ENCODE assay signal across 20 cellular contexts in genomic region chr13:49554387-49554786, GRCh38.
"Had no signal": no experiment of that assay in that cellular context is flagged by ENCODE, and none has a peak within 500 bp of the region (broad histone marks: within the 10 kb centered on the region; RNA-seq: fewer than 3 reads in every experiment).

No MANE protein-coding gene starts in this region.

- DNase-seq: activated CD4-positive, alpha-beta T cell treated with anti-CD3 and anti-CD28 coated beads for 36 hours; activated CD4-positive, alpha-beta T cell treated with anti-CD3 and anti-CD28 coated beads, Interleukin-2, amount 10 ng/mL, durations not matched to agents 7 days and 5 days; activated CD4-positive, alpha-beta T cell treated with anti-CD3 and anti-CD28 coated beads, Interleukin-2, amount 50 U/mL, for 48 hours; activated CD8-positive, alpha-beta T cell treated with anti-CD3 and anti-CD28 coated beads, Interleukin-2, amount 10 ng/mL, durations not matched to agents 7 days and 5 days; activated gamma-delta T cell; activated naive CD4-positive, alpha-beta T cell treated with Interleukin-2 at 50 U/mL for 16 hours; activated naive CD8-positive, alpha-beta T cell treated with anti-CD3 and anti-CD28 coated beads, Interleukin-2, amount 10 ng/mL, durations not matched to agents 7 days and 5 days; activated T-cell treated with anti-CD3 and anti-CD28 coated beads, Interleukin-2, amount 50 U/mL, for 24 hours; body of pancreas; NCI-H1105; NCI-H1417 treated with DMSO at 0.1 percent for 48 hours; NCI-H187 treated with DMSO at 0.1 percent for 48 hours; NCI-H2081 treated with DMSO at 0.1 percent for 48 hours; NCI-H345; NCI-H524 treated with DMSO at 0.1 percent for 48 hours; SHP77; SJCRH30; T1000 had no signal

- H3K36me3 ChIP-seq: breast epithelium had no signal

- H3K4me1 ChIP-seq: body of pancreas, breast epithelium, SJCRH30 had no signal

- H3K4me3 ChIP-seq: body of pancreas, breast epithelium, SJCRH30, SK-N-MC had no signal

- H3K9me3 ChIP-seq: body of pancreas, breast epithelium, SJCRH30 had no signal

- H3K27me3 ChIP-seq: body of pancreas, breast epithelium, SJCRH30 had no signal
